ENCODE assay signal across 9 cellular contexts in the genomic region with DNA sequence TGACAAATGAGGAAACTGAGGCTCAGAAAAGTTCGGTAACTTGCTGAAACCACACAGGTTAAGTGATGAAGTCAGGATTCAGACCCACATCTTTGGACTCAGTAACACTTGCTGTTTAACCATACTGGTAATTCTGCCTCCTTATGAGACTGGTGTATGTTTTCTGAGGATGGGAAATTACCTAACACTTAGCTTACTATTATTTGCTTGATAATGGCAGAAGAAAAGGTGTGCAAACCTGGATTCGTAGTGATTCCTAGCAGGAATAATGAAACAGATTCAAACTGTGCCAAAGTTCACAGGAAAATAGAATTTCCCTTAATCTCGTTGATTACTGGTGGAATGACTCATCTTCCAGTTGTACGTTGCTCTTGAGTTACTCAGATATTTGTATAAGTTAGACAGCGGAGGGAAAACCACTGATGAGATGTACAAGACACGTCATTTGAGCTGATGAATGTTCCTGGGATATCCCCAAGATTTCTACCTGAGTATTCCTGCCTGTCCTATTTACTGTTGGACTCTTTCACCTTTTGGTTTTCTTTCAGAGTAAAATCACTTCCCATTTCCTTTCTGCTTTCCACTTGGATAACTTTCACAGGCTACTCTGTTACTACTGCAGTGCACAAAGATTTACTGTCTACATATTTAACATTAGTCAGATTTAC. TPM values are rescaled to one million over a fixed set of nuclear protein-coding genes. Genes with fewer than 3 reads are reported as not detected.
A peak's percentile ranks its signal among the peaks of the same experiment; 100 is the strongest.
DNase-seq lines count a peak whose midpoint lies in the region; ATAC-seq, FAIRE-seq and TF ChIP-seq lines count a peak whose summit lies in the region.
"Had no signal": no experiment of that assay in that cellular context is flagged by ENCODE, and none has a peak within 500 bp of the region (broad histone marks: within the 10 kb centered on the region; RNA-seq: fewer than 3 reads in every experiment).

No MANE protein-coding gene starts in this region.

- no peaks in the 10 kb centered on the region for H4K20me1 ChIP-seq in HepG2 (ENCODE audit: insufficient read depth, low read length)

- ATAC-seq in HepG2, result peak; percentile 90
- no peak for ATAC-seq in GM19397 (IDR thresholded peaks at IDR 0.05; ENCODE audit: unreplicated experiment)
- ATAC-seq in HG03432 (IDR thresholded peaks at IDR 0.05; ENCODE audit: unreplicated experiment), result no peak
- no peak for ATAC-seq in GM18505 (IDR thresholded peaks at IDR 0.05; ENCODE audit: unreplicated experiment)

- no peaks in the 10 kb centered on the region for H3K4me1 Mint-ChIP-seq in glutamatergic neuron (ENCODE audit: low read depth, unreplicated experiment)

- TF ChIP-seq RAD21 in HepG2 (CRISPR knock-in tag; IDR thresholded peaks at IDR 0.05), result no peak

- peak overlapping the region; percentile 32 for H3K4me2 ChIP-seq in HepG2 (ENCODE audit: low read depth, low read length)

- H3K9me3 ChIP-seq in HepG2 (ENCODE audit: low read length), result no peaks in the 10 kb centered on the region

- no peak overlapping the region for H3K9ac ChIP-seq in HepG2 (ENCODE audit: insufficient read depth, low read depth, low read length)

- H3K27me3 Mint-ChIP-seq in glutamatergic neuron (ENCODE audit: unreplicated experiment), result peaks cover 3% of the 10 kb centered on the region

- H3K4me3 Mint-ChIP-seq in glutamatergic neuron (ENCODE audit: unreplicated experiment), result no peak overlapping the region

- peak overlapping the region; percentile 20 for H3K27ac ChIP-seq in HepG2 (ENCODE audit: extremely low read length, insufficient read depth, low read length)

- peaks cover 1 to 10% of the 10 kb centered on the region in 2 experiments; a peak in 4 of 5 replicates for H3K36me3 ChIP-seq in HepG2 (replicated peaks in 1 of 2; ENCODE audit: control insufficient read depth in 1 of 2, insufficient read depth in 2 of 2, low read length in 2 of 2)

- peaks cover 26% of the 10 kb centered on the region for H3K4me1 ChIP-seq in HepG2 (ENCODE audit: insufficient read depth, low read length)

- TF ChIP-seq POLR2A in HepG2 (IDR thresholded peaks at IDR 0.05; ENCODE audit: insufficient read depth in 1 of 2, low read depth in 2 of 2, low read length in 2 of 2) (no peak), GM18505 (IDR thresholded peaks at IDR 0.05; ENCODE audit: borderline replicate concordance, extremely low read depth, insufficient read depth, insufficient read length) (no peak)

- intact Hi-C loops in HepG2 (cut with micrococcal nuclease; ENCODE audit: unreplicated experiment), result loop anchor here (5.0 kb wide), 1 partner anchor 132 kb away; the partner anchor contains the start of gene PSMA6

- no peak overlapping the region for H3K4me3 ChIP-seq in AG09309 (ENCODE audit: control insufficient read depth, low read depth, low read length)
- no peak overlapping the region for H3K4me3 ChIP-seq in HFF-Myc (replicated peaks; ENCODE audit: low read depth, low read length)
- no peak overlapping the region for H3K4me3 ChIP-seq in astrocyte of the cerebellum (ENCODE audit: low read depth, low read length)
- peak overlapping the region in 1 of 3 experiments; percentile 4; a peak in 1 of 6 replicates for H3K4me3 ChIP-seq in HepG2 (replicated peaks in 1 of 3; ENCODE audit: insufficient read depth in 1 of 3, low read depth in 2 of 3, low read length in 3 of 3)

- H3K9me3 Mint-ChIP-seq in glutamatergic neuron (ENCODE audit: unreplicated experiment), result no peaks in the 10 kb centered on the region

- no peaks in the 10 kb centered on the region for H3K27me3 ChIP-seq in HepG2 (ENCODE audit: control insufficient read depth in 1 of 2, insufficient read depth in 2 of 2, low read length in 2 of 2)

- H3K36me3 Mint-ChIP-seq in glutamatergic neuron (ENCODE audit: unreplicated experiment), result no peaks in the 10 kb centered on the region

- TF ChIP-seq CTCF in AG09309 (IDR thresholded peaks at IDR 0.05; ENCODE audit: control insufficient read depth, insufficient read depth, low read depth, low read length, missing control alignments) (no peak), HFF-Myc (IDR thresholded peaks at IDR 0.05; ENCODE audit: low read depth, low read length, missing control alignments) (no peak), astrocyte of the cerebellum (IDR thresholded peaks at IDR 0.05; ENCODE audit: low read depth, low read length, missing control alignments) (no peak), HepG2 (CRISPR knock-in tag; IDR thresholded peaks at IDR 0.05) (no peak), glutamatergic neuron (IDR thresholded peaks at IDR 0.05; ENCODE audit: partially characterized antibody, unreplicated experiment) (no peak)

- no peak for FAIRE-seq in HepG2 (lab: Jason Lieb, UNC)

- CTCF ChIA-PET in HepG2 (lab: Yijun Ruan, JAX; ENCODE audit: low intra/inter-chr PET ratio, low total read pairs), result no interaction called here

- no peak overlapping the region for H3K27ac Mint-ChIP-seq in glutamatergic neuron (ENCODE audit: unreplicated experiment)

- POLR2A ChIA-PET in HepG2 (lab: Yijun Ruan, JAX), result interaction anchor here (0.5 to 2.6 kb wide), 12 partner anchors 10 to 252 kb away, joined by 3 to 22 read pairs (median 6); partner anchors contain the start of genes FAM177A1, NFKBIA, PPP2R3C and PRORP

- in situ Hi-C loops in astrocyte of the cerebellum (cut with HindIII; ENCODE audit: low sequenced_read_pairs) (no loop called here), HepG2 (cut with HindIII; ENCODE audit: extremely low pct_ligation_motif_present, low pct_unique_long_range_greater_than_20kb) (no loop called here)

- TF ChIP-seq EP300 in HepG2 (IDR thresholded peaks at IDR 0.05; ENCODE audit: low read depth in 2 of 2, low read length in 2 of 2) (peak in 1 of 2 experiments; percentile 74; a peak in 2 of 4 replicates), HepG2 (CRISPR knock-in tag; IDR thresholded peaks at IDR 0.05; ENCODE audit: borderline replicate concordance) (peak; percentile 76)

- H3K79me2 ChIP-seq in HepG2 (ENCODE audit: insufficient read depth, low read length), result peaks cover 2% of the 10 kb centered on the region

- WGBS in HepG2 (ENCODE audit: low lambda C conversion rate), result 37% methylated on average over 6 of the region's 6 CpGs

- DNase-seq in AG09309 (ENCODE audit: low read depth) (peak; percentile 78), HFF-Myc (ENCODE audit: extremely low read depth, low read depth) (peak; percentile 52), astrocyte of the cerebellum (ENCODE audit: low read depth) (peak; percentile 67), HepG2 (ENCODE audit: low spot score) (peak; percentile 94), glutamatergic neuron (no peak)
- DNase-seq: aorta had no signal

- no TSS peak for BruUV-seq in HepG2 (replicated peaks; lab: Mats Ljungman, UMichigan)

- H2AFZ ChIP-seq in HepG2 (ENCODE audit: low read length), result no peak overlapping the region

TF ChIP-seq in HepG2, 621 proteins besides CTCF, POLR2A, EP300 and RAD21 (continues in another document):
- no peak for TF ChIP-seq RARG (CRISPR knock-in tag; IDR thresholded peaks at IDR 0.05; ENCODE audit: low read depth)

RNA-seq across cellular contexts. Expression of gene PRORP, which starts 37.5 kb away (rescaled TPM):
- total RNA-seq in HepG2 (2016; rRNA removed; fragmentation: Illumina TruSeq; extraction: Trizol) (88.7 and 131 TPM in 2 replicates), glutamatergic neuron (ENCODE audit: unreplicated experiment) (20.5 TPM)
- total RNA-seq in HepG2 (2016; cell fraction: cytosol; rRNA removed; fragmentation: Illumina TruSeq; extraction: Trizol; ENCODE audit: low read depth), result 13.8 and 16.8 TPM in 2 replicates
- total RNA-seq in HepG2 (2016; cell fraction: insoluble cytoplasmic fraction; rRNA removed; fragmentation: Illumina TruSeq; extraction: Trizol), result 92.4 and 130 TPM in 2 replicates
- 35.4 and 42.4 TPM in 2 replicates for total RNA-seq in HepG2 (2016; cell fraction: membrane; rRNA removed; fragmentation: Illumina TruSeq; extraction: Trizol)
- 90.7 and 94.1 TPM in 2 replicates for total RNA-seq in HepG2 (2016; cell fraction: nucleus; rRNA removed; fragmentation: Illumina TruSeq; extraction: Trizol)
- 39.5 and 48.9 TPM in 2 replicates for polyA plus RNA-seq in HepG2 (2011; rRNA removed)
- 31.7 and 35.0 TPM in 2 replicates for polyA plus RNA-seq in HepG2 (2011; cell fraction: cytosol; rRNA removed)
- 48.8 and 58.1 TPM in 2 replicates for polyA plus RNA-seq in HepG2 (2011; cell fraction: nucleus; rRNA removed)
- polyA plus RNA-seq in HepG2 (2012), result 28.3 and 37.5 TPM in 2 replicates
- polyA plus RNA-seq in HepG2 (2016; cell fraction: cytosol; fragmentation: Illumina TruSeq; extraction: Trizol; ENCODE audit: low read depth), result 19.5 and 19.9 TPM in 2 replicates
- 109 and 122 TPM in 2 replicates for polyA plus RNA-seq in HepG2 (2016; cell fraction: insoluble cytoplasmic fraction; fragmentation: Illumina TruSeq; extraction: Trizol; ENCODE audit: low read depth)
- polyA plus RNA-seq in HepG2 (2016; cell fraction: membrane; fragmentation: Illumina TruSeq; extraction: Trizol; ENCODE audit: low read depth), result 35.4 and 36.9 TPM in 2 replicates
- 57.9 and 59.7 TPM in 2 replicates for polyA plus RNA-seq in HepG2 (2016; cell fraction: nucleus; fragmentation: Illumina TruSeq; extraction: Trizol; ENCODE audit: insufficient read depth, low read depth)
- 52.8 and 83.3 TPM in 2 replicates for polyA minus RNA-seq in HepG2 (2011; rRNA and poly(A)+ RNA removed; ENCODE audit: low replicate concordance)
- 20.3 and 21.2 TPM in 2 replicates for polyA minus RNA-seq in HepG2 (2011; cell fraction: cytosol; rRNA and poly(A)+ RNA removed)
- polyA minus RNA-seq in HepG2 (2011; cell fraction: nucleus; rRNA and poly(A)+ RNA removed), result 93.3 and 97.1 TPM in 2 replicates

RNA-seq across cellular contexts. Expression of gene PPP2R3C, which starts 38.1 kb away (rescaled TPM):
- total RNA-seq in HepG2 (2016; rRNA removed; fragmentation: Illumina TruSeq; extraction: Trizol) (102 and 140 TPM in 2 replicates), glutamatergic neuron (ENCODE audit: unreplicated experiment) (37.0 TPM)
- 67.2 and 69.3 TPM in 2 replicates for total RNA-seq in HepG2 (2016; cell fraction: cytosol; rRNA removed; fragmentation: Illumina TruSeq; extraction: Trizol; ENCODE audit: low read depth)
- 103 and 132 TPM in 2 replicates for total RNA-seq in HepG2 (2016; cell fraction: insoluble cytoplasmic fraction; rRNA removed; fragmentation: Illumina TruSeq; extraction: Trizol)
- total RNA-seq in HepG2 (2016; cell fraction: membrane; rRNA removed; fragmentation: Illumina TruSeq; extraction: Trizol), result 98.3 and 109 TPM in 2 replicates
- total RNA-seq in HepG2 (2016; cell fraction: nucleus; rRNA removed; fragmentation: Illumina TruSeq; extraction: Trizol), result 70.1 and 86.0 TPM in 2 replicates
- polyA plus RNA-seq in HepG2 (2011; rRNA removed), result 49.5 and 63.4 TPM in 2 replicates
- 18.2 and 27.5 TPM in 2 replicates for polyA plus RNA-seq in HepG2 (2011; cell fraction: cytosol; rRNA removed)
- 44.1 and 44.3 TPM in 2 replicates for polyA plus RNA-seq in HepG2 (2011; cell fraction: nucleus; rRNA removed)
- 81.6 and 81.7 TPM in 2 replicates for polyA plus RNA-seq in HepG2 (2012)
- 47.5 and 54.1 TPM in 2 replicates for polyA plus RNA-seq in HepG2 (2016; cell fraction: cytosol; fragmentation: Illumina TruSeq; extraction: Trizol; ENCODE audit: low read depth)
- 104 and 106 TPM in 2 replicates for polyA plus RNA-seq in HepG2 (2016; cell fraction: insoluble cytoplasmic fraction; fragmentation: Illumina TruSeq; extraction: Trizol; ENCODE audit: low read depth)
- 73.5 and 78.8 TPM in 2 replicates for polyA plus RNA-seq in HepG2 (2016; cell fraction: membrane; fragmentation: Illumina TruSeq; extraction: Trizol; ENCODE audit: low read depth)
- 113 and 121 TPM in 2 replicates for polyA plus RNA-seq in HepG2 (2016; cell fraction: nucleus; fragmentation: Illumina TruSeq; extraction: Trizol; ENCODE audit: insufficient read depth, low read depth)
- polyA minus RNA-seq in HepG2 (2011; rRNA and poly(A)+ RNA removed; ENCODE audit: low replicate concordance), result 10.0 and 16.5 TPM in 2 replicates
- polyA minus RNA-seq in HepG2 (2011; cell fraction: cytosol; rRNA and poly(A)+ RNA removed), result 18.3 and 22.6 TPM in 2 replicates
- polyA minus RNA-seq in HepG2 (2011; cell fraction: nucleus; rRNA and poly(A)+ RNA removed), result 63.3 and 75.2 TPM in 2 replicates
